In genomic region chr3:10192953-10193691, GRCh38 we compare ENCODE assay signal across 8 cellular contexts. TPM values are rescaled to one million over a fixed set of nuclear protein-coding genes. Genes with fewer than 3 reads are reported as not detected.
DNase-seq lines count a peak whose midpoint lies in the region; TF ChIP-seq lines count a peak whose summit lies in the region.

No MANE protein-coding gene starts in this region.

- H3K27ac ChIP-seq in transverse colon = peak overlapping the region; percentile 80 to 89 (median 85)

- peaks cover 57 to 72% (median 60%) of the 10 kb centered on the region in 4 donors for H3K4me1 ChIP-seq in transverse colon

- H3K27me3 Mint-ChIP-seq in nephron (ENCODE audit: low read depth) = peaks cover 4% of the 10 kb centered on the region

- H3K4me3 Mint-ChIP-seq in nephron = no peak overlapping the region

- in situ Hi-C loops in GM13977 (cut with MboI; ENCODE audit: low pct_unique_long_range_greater_than_20kb, low sequenced_read_pairs, unreplicated experiment) = no loop called here
- in situ Hi-C loops in transverse colon (cut with MboI; ENCODE audit: low pct_ligation_motif_present in 1 of 4, low pct_unique_long_range_greater_than_20kb in 1 of 4, low sequenced_read_pairs in 3 of 4) = no loop called here

- no peaks in the 10 kb centered on the region for H3K27me3 ChIP-seq in transverse colon

- no peak for TF ChIP-seq EP300 in transverse colon (IDR thresholded peaks at IDR 0.05; ENCODE audit: low read depth)

- H3K4me3 ChIP-seq in transverse colon = no peak overlapping the region

- no peak for DNase-seq in GM13977 (ENCODE audit: low spot score)
- peak; percentile 39 for DNase-seq in HS-27A (ENCODE audit: low read depth)
- peak; percentile 50 to 54 for DNase-seq in activated CD4-positive, alpha-beta T cell treated with anti-CD3 and anti-CD28 coated beads, Interleukin-2, amount 50 U/mL, for 4 hours
- peak; percentile 9 for DNase-seq in effector CD8-positive, alpha-beta T cell (lab: John Stamatoyannopoulos, UW)
- DNase-seq in transverse colon = peak; percentile 62
- no peak for DNase-seq in HPDE6-E6E7 (ENCODE audit: extremely low spot score)
- DNase-seq in pons (ENCODE audit: low spot score) = no peak

- H3K4me1 Mint-ChIP-seq in nephron = peaks cover 25% of the 10 kb centered on the region

- no peaks in the 10 kb centered on the region for H3K9me3 ChIP-seq in transverse colon

- no peaks in the 10 kb centered on the region for H3K9me3 Mint-ChIP-seq in nephron

- WGBS in transverse colon (ENCODE audit: low coverage in 1 of 2), 2 donors = 52 to 67% methylated on average over 3 to 12 of the region's 12 CpGs

- TF ChIP-seq POLR2A in transverse colon (IDR thresholded peaks at IDR 0.05) = no peak

- TF ChIP-seq CTCF in GM13977 (IDR thresholded peaks at IDR 0.05; ENCODE audit: extremely low read depth, insufficient read depth, missing control alignments) (peak; percentile 41), nephron (IDR thresholded peaks at IDR 0.05; ENCODE audit: unreplicated experiment in 3 of 3) (peak; percentile 17 to 26 (median 21)), transverse colon (IDR thresholded peaks at IDR 0.05) (peak in 1 of 5 experiments; percentile 31)

- peak overlapping the region in 1 of 3 experiments; percentile 6 for H3K27ac Mint-ChIP-seq in nephron

- no peaks in the 10 kb centered on the region for H3K36me3 Mint-ChIP-seq in nephron (ENCODE audit: low read depth)

- intact Hi-C loops in transverse colon (cut with DNase I; ENCODE audit: low total_unique reads) = no loop called here

- no peaks in the 10 kb centered on the region for H3K36me3 ChIP-seq in transverse colon

RNA-seq across cellular contexts. Expression of gene IRAK2, which starts 28.4 kb away (rescaled TPM):
- 1 to 10 TPM in 3 of 4 donors, under 1 TPM in 1; 0.20 to 4.9 (median 3.4) TPM for total RNA-seq in transverse colon

RNA-seq across cellular contexts. Expression of gene VHL, which starts 51.5 kb away (rescaled TPM):
- total RNA-seq in transverse colon = 10 to 100 TPM; 23.9 to 48.4 (median 34.6) TPM

RNA-seq across cellular contexts. Expression of gene TATDN2, which starts 55.1 kb away (rescaled TPM):
- total RNA-seq in transverse colon = 10 to 100 TPM; 22.7 to 59.7 (median 28.2) TPM

Comparison
In these comparisons a context has a peak if more than half of its experiments do, and no peak if none do; other contexts are left out.
1. DNase-seq: peak in HS-27A (single experiment), activated CD4-positive, alpha-beta T cell treated with anti-CD3 and anti-CD28 coated beads, Interleukin-2, amount 50 U/mL, for 4 hours (2 of 2), effector CD8-positive, alpha-beta T cell (single experiment) and transverse colon (single experiment); none in GM13977 (single experiment), HPDE6-E6E7 (single experiment) and pons (single experiment).